In the genomic region with DNA sequence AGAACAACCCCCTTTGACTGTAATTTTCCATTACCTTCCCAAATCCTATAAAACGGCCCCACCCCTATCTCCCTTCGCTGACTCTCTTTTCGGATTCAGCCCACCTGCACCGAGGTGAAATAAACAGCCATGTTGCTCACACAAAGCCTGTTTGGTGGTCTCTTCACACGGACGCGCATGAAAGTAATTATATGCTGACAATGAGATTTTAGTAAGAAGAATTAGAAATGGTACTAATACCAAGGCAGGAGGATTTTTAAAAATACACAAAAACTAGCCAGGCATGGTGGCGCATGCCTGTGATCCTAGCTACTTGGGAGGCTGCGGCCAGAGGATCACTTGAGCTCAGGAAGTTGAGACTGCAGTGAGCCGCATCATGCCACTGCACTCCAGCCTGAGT, we compare ENCODE assay signal across 1 cellular context. TPM values are rescaled to one million over a fixed set of nuclear protein-coding genes. Genes with fewer than 3 reads are reported as not detected.
"Had no signal": no experiment of that assay in that cellular context is flagged by ENCODE, and none has a peak within 500 bp of the region (broad histone marks: within the 10 kb centered on the region; RNA-seq: fewer than 3 reads in every experiment).

No MANE protein-coding gene starts in this region.

RNA-seq across cellular contexts. Expression of a gene that starts 33.9 kb away (rescaled TPM):
- total RNA-seq: chondrocyte had no signal
